Comparison of ENCODE assay signal across 24 cellular contexts in the genomic region with DNA sequence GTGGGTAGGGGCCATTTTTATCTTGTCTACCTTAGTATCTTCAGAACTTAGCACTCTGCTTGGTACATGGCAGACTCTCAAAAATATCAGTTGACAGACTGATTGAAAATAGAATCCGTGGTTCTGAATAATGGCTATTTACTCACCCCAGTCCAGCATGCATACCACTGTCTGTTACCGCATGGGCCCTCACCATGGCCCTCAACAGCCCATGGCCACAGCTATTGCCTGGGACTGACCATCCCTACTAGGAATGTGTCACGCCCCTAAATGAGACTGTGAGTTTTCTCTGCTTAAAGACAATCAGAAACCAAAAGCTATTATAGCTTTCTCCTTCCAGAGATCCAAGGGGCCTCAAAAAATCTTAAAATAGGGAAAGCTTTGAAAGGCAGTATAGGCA.
"Had no signal": no experiment of that assay in that cellular context is flagged by ENCODE, and none has a peak within 500 bp of the region (broad histone marks: within the 10 kb centered on the region; RNA-seq: fewer than 3 reads in every experiment).

No MANE protein-coding gene starts in this region.

- H3K27ac ChIP-seq: brain microvascular endothelial cell, colonic mucosa had no signal

- H3K27me3 ChIP-seq: brain microvascular endothelial cell, colonic mucosa had no signal

- H3K9me3 Mint-ChIP-seq: activated CD4-positive, alpha-beta memory T cell treated with anti-CD3 and anti-CD28 coated beads, Interleukin-2, amount 10 ng/mL, durations not matched to agents 7 days and 5 days; activated CD4-positive, alpha-beta T cell treated with anti-CD3 and anti-CD28 coated beads, Interleukin-2, amount 10 ng/mL, durations not matched to agents 7 days and 5 days; activated naive CD4-positive, alpha-beta T cell treated with anti-CD3 and anti-CD28 coated beads, Interleukin-2, amount 10 ng/mL, durations not matched to agents 7 days and 5 days; activated naive CD4-positive, alpha-beta T cell treated with anti-CD3 and anti-CD28 coated beads, Interleukin-2, amount 50 U/mL, for 72 hours; activated T-cell treated with anti-CD3 and anti-CD28 coated beads, Interleukin-2, amount 50 U/mL, for 24 hours; activated T-cell treated with anti-CD3 and anti-CD28 coated beads, Interleukin-2, amount 50 U/mL, for 72 hours; endodermal cell had no signal

- H3K27ac Mint-ChIP-seq: activated CD4-positive, alpha-beta memory T cell treated with anti-CD3 and anti-CD28 coated beads, Interleukin-2, amount 10 ng/mL, durations not matched to agents 7 days and 5 days; activated CD4-positive, alpha-beta T cell treated with anti-CD3 and anti-CD28 coated beads, Interleukin-2, amount 10 ng/mL, durations not matched to agents 7 days and 5 days; activated naive CD4-positive, alpha-beta T cell treated with anti-CD3 and anti-CD28 coated beads, Interleukin-2, amount 10 ng/mL, durations not matched to agents 7 days and 5 days; activated naive CD4-positive, alpha-beta T cell treated with anti-CD3 and anti-CD28 coated beads, Interleukin-2, amount 50 U/mL, for 72 hours; activated T-cell treated with anti-CD3 and anti-CD28 coated beads, Interleukin-2, amount 50 U/mL, for 24 hours; activated T-cell treated with anti-CD3 and anti-CD28 coated beads, Interleukin-2, amount 50 U/mL, for 72 hours; endodermal cell had no signal

- H3K4me1 ChIP-seq: colonic mucosa had no signal

- H3K4me1 Mint-ChIP-seq: activated CD4-positive, alpha-beta memory T cell treated with anti-CD3 and anti-CD28 coated beads, Interleukin-2, amount 10 ng/mL, durations not matched to agents 7 days and 5 days; activated CD4-positive, alpha-beta T cell treated with anti-CD3 and anti-CD28 coated beads, Interleukin-2, amount 10 ng/mL, durations not matched to agents 7 days and 5 days; activated naive CD4-positive, alpha-beta T cell treated with anti-CD3 and anti-CD28 coated beads, Interleukin-2, amount 10 ng/mL, durations not matched to agents 7 days and 5 days; endodermal cell had no signal

- H3K9me3 ChIP-seq: colonic mucosa had no signal

- H3K36me3 Mint-ChIP-seq: activated naive CD4-positive, alpha-beta T cell treated with anti-CD3 and anti-CD28 coated beads, Interleukin-2, amount 50 U/mL, for 72 hours had no signal

- DNase-seq: activated CD4-positive, alpha-beta memory T cell treated with anti-CD3 and anti-CD28 coated beads, Interleukin-2, amount 10 ng/mL, durations not matched to agents 7 days and 5 days; activated CD4-positive, alpha-beta T cell treated with anti-CD3 and anti-CD28 coated beads for 4 hours; activated CD4-positive, alpha-beta T cell treated with anti-CD3 and anti-CD28 coated beads, Interleukin-2, amount 10 ng/mL, durations not matched to agents 7 days and 5 days; activated CD4-positive, alpha-beta T cell treated with anti-CD3 and anti-CD28 coated beads, Interleukin-2, amount 50 U/mL, for 4 hours; activated CD4-positive, CD25-positive, alpha-beta regulatory T cell; activated CD4-positive, CD25-positive, alpha-beta regulatory T cell treated with anti-CD3 and anti-CD28 coated beads, Interleukin-2, amount 50 U/mL, for 72 hours; activated CD8-positive, alpha-beta memory T cell treated with anti-CD3 and anti-CD28 coated beads, Interleukin-2, amount 50 U/mL, for 48 hours; activated gamma-delta T cell; activated naive CD4-positive, alpha-beta T cell; activated naive CD4-positive, alpha-beta T cell treated with anti-CD3 and anti-CD28 coated beads, Interleukin-2, amount 10 ng/mL, durations not matched to agents 7 days and 5 days; activated naive CD8-positive, alpha-beta T cell treated with anti-CD3 and anti-CD28 coated beads, Interleukin-2, amount 10 ng/mL, durations not matched to agents 7 days and 5 days; activated T-cell treated with anti-CD3 and anti-CD28 coated beads for 4 hours; activated T-cell treated with anti-CD3 and anti-CD28 coated beads, Interleukin-2, amount 50 U/mL, for 24 hours; activated T-cell treated with anti-CD3 and anti-CD28 coated beads, Interleukin-2, amount 50 U/mL, for 72 hours; anterior cingulate cortex; brain microvascular endothelial cell; colonic mucosa; effector memory CD4-positive, alpha-beta T cell; endodermal cell; foreskin fibroblast; head of caudate nucleus; T-helper 2 cell had no signal

- H3K4me3 ChIP-seq: colonic mucosa had no signal

- H3K27me3 Mint-ChIP-seq: activated CD4-positive, alpha-beta memory T cell treated with anti-CD3 and anti-CD28 coated beads, Interleukin-2, amount 10 ng/mL, durations not matched to agents 7 days and 5 days; activated CD4-positive, alpha-beta T cell treated with anti-CD3 and anti-CD28 coated beads, Interleukin-2, amount 10 ng/mL, durations not matched to agents 7 days and 5 days; activated naive CD4-positive, alpha-beta T cell treated with anti-CD3 and anti-CD28 coated beads, Interleukin-2, amount 10 ng/mL, durations not matched to agents 7 days and 5 days; activated naive CD8-positive, alpha-beta T cell treated with anti-CD3 and anti-CD28 coated beads, Interleukin-2, amount 10 ng/mL, durations not matched to agents 7 days and 5 days; activated T-cell treated with anti-CD3 and anti-CD28 coated beads, Interleukin-2, amount 50 U/mL, for 24 hours had no signal

- H3K4me3 Mint-ChIP-seq: activated CD4-positive, alpha-beta memory T cell treated with anti-CD3 and anti-CD28 coated beads, Interleukin-2, amount 10 ng/mL, durations not matched to agents 7 days and 5 days; activated CD4-positive, alpha-beta T cell treated with anti-CD3 and anti-CD28 coated beads, Interleukin-2, amount 10 ng/mL, durations not matched to agents 7 days and 5 days; activated naive CD4-positive, alpha-beta T cell treated with anti-CD3 and anti-CD28 coated beads, Interleukin-2, amount 10 ng/mL, durations not matched to agents 7 days and 5 days; activated naive CD8-positive, alpha-beta T cell treated with anti-CD3 and anti-CD28 coated beads, Interleukin-2, amount 10 ng/mL, durations not matched to agents 7 days and 5 days; activated T-cell treated with anti-CD3 and anti-CD28 coated beads, Interleukin-2, amount 50 U/mL, for 24 hours; activated T-cell treated with anti-CD3 and anti-CD28 coated beads, Interleukin-2, amount 50 U/mL, for 72 hours; endodermal cell had no signal

- H3K36me3 ChIP-seq: colonic mucosa had no signal

- ATAC-seq: activated naive CD4-positive, alpha-beta T cell treated with anti-CD3 and anti-CD28 coated beads, Interleukin-2, amount 50 U/mL, for 72 hours; activated T-cell treated with anti-CD3 and anti-CD28 coated beads, Interleukin-2, amount 50 U/mL, for 72 hours; esophagus mucosa had no signal
